ENCODE assay signal across 1 cellular context in genomic region chr20:31927758-31928157, GRCh38.
TF ChIP-seq lines count a peak whose summit lies in the region.

No MANE protein-coding gene starts in this region.

TF ChIP-seq in HepG2, 621 proteins besides CTCF, POLR2A, EP300 and RAD21:
- TF ChIP-seq HMG20A (CRISPR knock-in tag; IDR thresholded peaks at IDR 0.05; ENCODE audit: borderline replicate concordance) (no peak), MAFF (IDR thresholded peaks at IDR 0.05; ENCODE audit: low read depth, low read length) (peak; percentile 99), ZNF17 (CRISPR knock-in tag; IDR thresholded peaks at IDR 0.05) (no peak), RFX5 (IDR thresholded peaks at IDR 0.05; ENCODE audit: low read depth, low read length) (peak; percentile 19; the same call in 1 of the 2 replicates), MXD1 (CRISPR knock-in tag; IDR thresholded peaks at IDR 0.05) (no peak), MAFK (conservative IDR thresholded peaks at IDR 0.05 in 1 of 2, IDR thresholded peaks at IDR 0.05 in 1 of 2; ENCODE audit: low read length in 2 of 2) (peak; percentile 99 to 100)
TF ChIP-seq in HepG2: peak in this region for 3.
